In genomic region chr17:64662774-64663367, GRCh38 we compare ENCODE assay signal across 8 cellular contexts. TPM values are rescaled to one million over a fixed set of nuclear protein-coding genes. Genes with fewer than 3 reads are reported as not detected.
DNase-seq lines count a peak whose midpoint lies in the region; ATAC-seq and TF ChIP-seq lines count a peak whose summit lies in the region.

No MANE protein-coding gene starts in this region.

- H3K27me3 Mint-ChIP-seq in activated CD8-positive, alpha-beta memory T cell treated with anti-CD3 and anti-CD28 coated beads, Interleukin-2, amount 10 ng/mL, durations not matched to agents 7 days and 5 days, result no peaks in the 10 kb centered on the region

- no peak for ATAC-seq in activated CD8-positive, alpha-beta memory T cell treated with anti-CD3 and anti-CD28 coated beads, Interleukin-2, amount 10 ng/mL, durations not matched to agents 7 days and 5 days
- ATAC-seq in GM21360 (IDR thresholded peaks at IDR 0.05; ENCODE audit: unreplicated experiment), result no peak

- no peak overlapping the region for H3K27ac ChIP-seq in subcutaneous abdominal adipose tissue (ENCODE audit: low read depth, low read length)

- H3K4me1 ChIP-seq in iPS-15b (ENCODE audit: control insufficient read depth, insufficient read depth, low read length), result peaks cover 4% of the 10 kb centered on the region
- H3K4me1 ChIP-seq in subcutaneous abdominal adipose tissue (ENCODE audit: control insufficient read depth in 5 of 5, insufficient read depth in 5 of 5, low read length in 5 of 5), result peaks cover 2 to 21% (median 19%) of the 10 kb centered on the region in 5 donors

- H3K4me3 Mint-ChIP-seq in activated CD8-positive, alpha-beta memory T cell treated with anti-CD3 and anti-CD28 coated beads, Interleukin-2, amount 10 ng/mL, durations not matched to agents 7 days and 5 days, result peak overlapping the region; percentile 98

- no peak for DNase-seq in activated CD8-positive, alpha-beta memory T cell treated with anti-CD3 and anti-CD28 coated beads, Interleukin-2, amount 10 ng/mL, durations not matched to agents 7 days and 5 days
- DNase-seq in activated CD8-positive, alpha-beta memory T cell treated with anti-CD3 and anti-CD28 coated beads, Interleukin-2, amount 50 U/mL, for 48 hours, result no peak
- DNase-seq in mucosa of gallbladder (ENCODE audit: low spot score), result no peak
- no peak for DNase-seq in occipital lobe (lab: John Stamatoyannopoulos, UW)

- H3K4me1 Mint-ChIP-seq in activated CD8-positive, alpha-beta memory T cell treated with anti-CD3 and anti-CD28 coated beads, Interleukin-2, amount 10 ng/mL, durations not matched to agents 7 days and 5 days, result peaks cover 24% of the 10 kb centered on the region

- CTCF ChIA-PET in activated CD8-positive, alpha-beta memory T cell treated with anti-CD3 and anti-CD28 coated beads, Interleukin-2, amount 10 ng/mL, durations not matched to agents 7 days and 5 days (lab: Charles Lee), result interaction anchor here (1.1 to 2.2 kb wide), 2 partner anchors 12 to 46 kb away, joined by 5 to 7 read pairs; no protein-coding TSS in a partner anchor

- H3K36me3 Mint-ChIP-seq in activated CD8-positive, alpha-beta memory T cell treated with anti-CD3 and anti-CD28 coated beads, Interleukin-2, amount 10 ng/mL, durations not matched to agents 7 days and 5 days, result peaks cover 2% of the 10 kb centered on the region

- H3K9ac ChIP-seq in iPS-15b (ENCODE audit: low read depth, low read length) (peak overlapping the region; percentile 83), subcutaneous abdominal adipose tissue (ENCODE audit: low read length in 5 of 5) (peak overlapping the region in 3 of 5 donors; percentile 63 to 80 (median 73))

- TF ChIP-seq CTCF in WI38 (IDR thresholded peaks at IDR 0.05; ENCODE audit: low read depth, low read length), result no peak

- no peaks in the 10 kb centered on the region for H3K9me3 Mint-ChIP-seq in activated CD8-positive, alpha-beta memory T cell treated with anti-CD3 and anti-CD28 coated beads, Interleukin-2, amount 10 ng/mL, durations not matched to agents 7 days and 5 days (ENCODE audit: low read depth)

- peak overlapping the region; percentile 57 for H3K27ac Mint-ChIP-seq in activated CD8-positive, alpha-beta memory T cell treated with anti-CD3 and anti-CD28 coated beads, Interleukin-2, amount 10 ng/mL, durations not matched to agents 7 days and 5 days

- H3K27me3 ChIP-seq in iPS-15b (ENCODE audit: control insufficient read depth, insufficient read depth, low read length) (no peaks in the 10 kb centered on the region), subcutaneous abdominal adipose tissue (ENCODE audit: control insufficient read depth in 5 of 5, insufficient read depth in 4 of 5, low read length in 5 of 5) (no peaks in the 10 kb centered on the region)

- H3K36me3 ChIP-seq in iPS-15b (ENCODE audit: control insufficient read depth, insufficient read depth, low read length) (no peaks in the 10 kb centered on the region), subcutaneous abdominal adipose tissue (ENCODE audit: control insufficient read depth in 5 of 5, insufficient read depth in 5 of 5, low read length in 5 of 5) (no peaks in the 10 kb centered on the region)

- H3K4me3 ChIP-seq in WI38 (ENCODE audit: low read depth, low read length) (peak overlapping the region; percentile 89), iPS-15b (ENCODE audit: low read depth, low read length) (peak overlapping the region; percentile 73), subcutaneous abdominal adipose tissue (ENCODE audit: low read depth in 1 of 5, low read length in 5 of 5) (peak overlapping the region; percentile 72 to 82 (median 78))

- no peaks in the 10 kb centered on the region for H3K9me3 ChIP-seq in iPS-15b (ENCODE audit: control insufficient read depth, insufficient read depth, low read length)
- H3K9me3 ChIP-seq in subcutaneous abdominal adipose tissue (ENCODE audit: control insufficient read depth in 5 of 5, low read length in 5 of 5), result no peaks in the 10 kb centered on the region

RNA-seq across cellular contexts. Expression of gene SMURF2, which starts 0.8 kb away (rescaled TPM):
- total RNA-seq in activated CD8-positive, alpha-beta memory T cell treated with anti-CD3 and anti-CD28 coated beads, Interleukin-2, amount 10 ng/mL, durations not matched to agents 7 days and 5 days, result 10 to 100 TPM; 16.0 to 22.1 TPM
- total RNA-seq in mucosa of gallbladder (22.2 TPM), occipital lobe (78.5 TPM)
